1 cellular context compared by ENCODE assay signal in genomic region chr14:68979021-68979721, GRCh38.
TF ChIP-seq lines count a peak whose summit lies in the region.

Gene ACTN1, minus strand, starts transcription at chr14:68979302. Its CDS starts 246 bp downstream, at chr14:68979056.

TF ChIP-seq in HepG2, 621 proteins besides CTCF, POLR2A, EP300 and RAD21 (continued from another document and continues in another):
- TF ChIP-seq ZBED4 (CRISPR knock-in tag; IDR thresholded peaks at IDR 0.05; ENCODE audit: borderline replicate concordance) (peak; percentile 73), GABPA (IDR thresholded peaks at IDR 0.05; ENCODE audit: low read depth, low read length) (peak; percentile 20; the same call in 1 of the 2 replicates), GABPA (CRISPR knock-in tag; IDR thresholded peaks at IDR 0.05; ENCODE audit: low read depth) (no peak), REST (IDR thresholded peaks at IDR 0.05; ENCODE audit: borderline replicate concordance in 1 of 2, low read depth in 1 of 2, low read length in 2 of 2) (peak in 1 of 2 experiments; percentile 72; a peak in 1 of 4 replicates), ZNF101 (CRISPR knock-in tag; IDR thresholded peaks at IDR 0.05; ENCODE audit: borderline replicate concordance, low read depth) (no peak), PHF21A (CRISPR knock-in tag; IDR thresholded peaks at IDR 0.05) (peak; percentile 67), FIP1L1 (IDR thresholded peaks at IDR 0.05; ENCODE audit: borderline replicate concordance, insufficient read depth, low read depth, low read length) (no peak), HNRNPH1 (optimal IDR thresholded peaks at IDR 0.05; ENCODE audit: low read depth, low read length) (no peak), GFI1 (CRISPR knock-in tag; IDR thresholded peaks at IDR 0.05; ENCODE audit: borderline replicate concordance) (no peak), MZF1 (CRISPR knock-in tag; IDR thresholded peaks at IDR 0.05; ENCODE audit: borderline replicate concordance) (no peak), MEIS1 (CRISPR knock-in tag; IDR thresholded peaks at IDR 0.05; ENCODE audit: borderline replicate concordance) (no peak), ZNF121 (CRISPR knock-in tag; IDR thresholded peaks at IDR 0.05) (0 out of 2 replicates have a peak, but pooled peaks have one; percentile 21), HNRNPLL (IDR thresholded peaks at IDR 0.05; ENCODE audit: low read depth, low read length, poor library complexity, severe bottlenecking) (peak; percentile 78), FOXP4 (CRISPR knock-in tag; IDR thresholded peaks at IDR 0.05) (no peak), ETV6 (CRISPR knock-in tag; conservative IDR thresholded peaks at IDR 0.05) (no peak), PLSCR1 (CRISPR knock-in tag; IDR thresholded peaks at IDR 0.05; ENCODE audit: borderline replicate concordance) (0 out of 2 replicates have a peak, but pooled peaks have one; percentile 46), DNMT3B (CRISPR knock-in tag; conservative IDR thresholded peaks at IDR 0.05) (no peak), MLX (CRISPR knock-in tag; IDR thresholded peaks at IDR 0.05) (no peak), ELF3 (CRISPR knock-in tag; IDR thresholded peaks at IDR 0.05) (no peak), XBP1 (CRISPR knock-in tag; IDR thresholded peaks at IDR 0.05) (no peak), SALL2 (CRISPR knock-in tag; IDR thresholded peaks at IDR 0.05) (no peak), ZNF737 (CRISPR knock-in tag; IDR thresholded peaks at IDR 0.05; ENCODE audit: borderline replicate concordance) (no peak), TEAD3 (CRISPR knock-in tag; optimal IDR thresholded peaks at IDR 0.05; ENCODE audit: borderline replicate concordance) (peak; percentile 66), CHCHD3 (CRISPR knock-in tag; IDR thresholded peaks at IDR 0.05) (no peak; the same call in 1 of the 2 replicates), SIX4 (CRISPR knock-in tag; IDR thresholded peaks at IDR 0.05) (peak; percentile 34; the same call in 1 of the 2 replicates), ZNF609 (CRISPR knock-in tag; IDR thresholded peaks at IDR 0.05; ENCODE audit: borderline replicate concordance) (0 out of 2 replicates have a peak, but pooled peaks have one; percentile 13), ZNF235 (CRISPR knock-in tag; IDR thresholded peaks at IDR 0.05; ENCODE audit: borderline replicate concordance) (peak; percentile 90; the same call in 1 of the 2 replicates), ZFP91 (CRISPR knock-in tag; IDR thresholded peaks at IDR 0.05; ENCODE audit: borderline replicate concordance) (peak; percentile 20; the same call in 1 of the 2 replicates), TAF15 (IDR thresholded peaks at IDR 0.05; ENCODE audit: low read depth, low read length, poor library complexity, severe bottlenecking) (no peak), ZNF580 (CRISPR knock-in tag; IDR thresholded peaks at IDR 0.05; ENCODE audit: borderline replicate concordance, low read depth) (0 out of 2 replicates have a peak, but pooled peaks have one; percentile 49), TIGD3 (CRISPR knock-in tag; IDR thresholded peaks at IDR 0.05; ENCODE audit: borderline replicate concordance) (no peak), PHF5A (CRISPR knock-in tag; IDR thresholded peaks at IDR 0.05; ENCODE audit: low read depth, unreplicated experiment) (no peak), MEIS2 (CRISPR knock-in tag; IDR thresholded peaks at IDR 0.05) (no peak; the same call in 1 of the 2 replicates), SRF (IDR thresholded peaks at IDR 0.05; ENCODE audit: low read depth, low read length) (no peak), RFX5 (IDR thresholded peaks at IDR 0.05; ENCODE audit: low read depth, low read length) (no peak)
